1 cellular context compared by ENCODE assay signal in the genomic region with DNA sequence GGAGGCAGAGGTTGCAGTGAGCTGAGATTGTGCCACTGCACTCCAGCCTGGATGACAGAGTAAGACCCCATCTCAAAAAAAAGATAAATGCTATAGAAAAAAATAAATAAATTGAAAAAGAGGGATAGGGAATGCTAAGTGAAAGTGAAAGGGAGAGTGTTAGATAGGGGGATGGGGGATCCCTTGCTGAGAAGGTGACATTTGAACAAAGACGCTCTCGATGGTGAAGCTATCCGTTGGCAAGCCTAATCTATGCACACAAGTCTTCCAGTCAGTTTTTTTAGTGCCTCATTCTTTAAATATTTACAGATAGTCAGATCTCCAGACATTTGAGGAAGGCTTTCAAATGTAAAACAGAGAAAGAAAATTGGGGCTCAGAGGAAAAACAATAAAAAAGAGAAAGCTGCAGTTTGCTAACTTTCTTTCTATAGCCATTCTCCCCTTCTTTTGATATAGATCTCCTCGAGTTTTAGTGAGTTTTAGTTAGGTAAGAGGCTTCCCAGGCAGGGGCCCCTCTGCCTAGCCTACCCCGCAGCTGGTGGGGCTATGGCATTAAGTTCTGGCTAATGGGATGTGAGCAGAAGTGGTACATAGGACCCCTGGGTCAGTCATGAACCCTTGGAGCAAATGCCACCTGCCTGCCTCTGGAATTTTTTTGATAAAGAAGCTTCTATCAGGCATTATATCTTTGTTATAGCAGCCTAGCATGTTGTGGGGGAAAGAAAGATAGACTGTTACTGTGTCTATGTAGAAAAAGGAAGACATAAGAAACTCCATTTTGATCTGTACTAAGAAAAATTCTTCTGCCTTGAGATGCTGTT.
TF ChIP-seq lines count a peak whose summit lies in the region.

No MANE protein-coding gene starts in this region.

TF ChIP-seq in IMR-90, 13 proteins besides CTCF, POLR2A, EP300 and RAD21:
- TF ChIP-seq SMC3 (IDR thresholded peaks at IDR 0.05; ENCODE audit: low read depth, low read length) (no peak), MAZ (IDR thresholded peaks at IDR 0.05; ENCODE audit: borderline replicate concordance, low read depth, low read length) (no peak), MAFK (IDR thresholded peaks at IDR 0.05; ENCODE audit: low read depth, low read length) (no peak), FOS (IDR thresholded peaks at IDR 0.05; ENCODE audit: low read depth, low read length) (no peak), BHLHE40 (IDR thresholded peaks at IDR 0.05; ENCODE audit: low read depth, low read length) (no peak), NFE2L2 (IDR thresholded peaks at IDR 0.05; ENCODE audit: low read depth, low read length) (no peak), MXI1 (IDR thresholded peaks at IDR 0.05; ENCODE audit: borderline replicate concordance, low read depth, low read length) (no peak), RFX5 (IDR thresholded peaks at IDR 0.05; ENCODE audit: low read depth, low read length) (no peak), CEBPB (IDR thresholded peaks at IDR 0.05; ENCODE audit: low read depth, low read length) (no peak), RCOR1 (IDR thresholded peaks at IDR 0.05; ENCODE audit: insufficient replicate concordance, low read length) (no peak), CHD1 (IDR thresholded peaks at IDR 0.05; ENCODE audit: low read depth, low read length) (no peak), ELK1 (IDR thresholded peaks at IDR 0.05; ENCODE audit: borderline replicate concordance, low read depth, low read length) (no peak)
- TF ChIP-seq, protein P1, sequence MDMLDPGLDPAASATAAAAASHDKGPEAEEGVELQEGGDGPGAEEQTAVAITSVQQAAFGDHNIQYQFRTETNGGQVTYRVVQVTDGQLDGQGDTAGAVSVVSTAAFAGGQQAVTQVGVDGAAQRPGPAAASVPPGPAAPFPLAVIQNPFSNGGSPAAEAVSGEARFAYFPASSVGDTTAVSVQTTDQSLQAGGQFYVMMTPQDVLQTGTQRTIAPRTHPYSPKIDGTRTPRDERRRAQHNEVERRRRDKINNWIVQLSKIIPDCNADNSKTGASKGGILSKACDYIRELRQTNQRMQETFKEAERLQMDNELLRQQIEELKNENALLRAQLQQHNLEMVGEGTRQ (IDR thresholded peaks at IDR 0.05; ENCODE audit: low read depth, low read length), result no peak
TF ChIP-seq in IMR-90: peak in this region for 0.
